1 cellular context compared by ENCODE assay signal in the genomic region with DNA sequence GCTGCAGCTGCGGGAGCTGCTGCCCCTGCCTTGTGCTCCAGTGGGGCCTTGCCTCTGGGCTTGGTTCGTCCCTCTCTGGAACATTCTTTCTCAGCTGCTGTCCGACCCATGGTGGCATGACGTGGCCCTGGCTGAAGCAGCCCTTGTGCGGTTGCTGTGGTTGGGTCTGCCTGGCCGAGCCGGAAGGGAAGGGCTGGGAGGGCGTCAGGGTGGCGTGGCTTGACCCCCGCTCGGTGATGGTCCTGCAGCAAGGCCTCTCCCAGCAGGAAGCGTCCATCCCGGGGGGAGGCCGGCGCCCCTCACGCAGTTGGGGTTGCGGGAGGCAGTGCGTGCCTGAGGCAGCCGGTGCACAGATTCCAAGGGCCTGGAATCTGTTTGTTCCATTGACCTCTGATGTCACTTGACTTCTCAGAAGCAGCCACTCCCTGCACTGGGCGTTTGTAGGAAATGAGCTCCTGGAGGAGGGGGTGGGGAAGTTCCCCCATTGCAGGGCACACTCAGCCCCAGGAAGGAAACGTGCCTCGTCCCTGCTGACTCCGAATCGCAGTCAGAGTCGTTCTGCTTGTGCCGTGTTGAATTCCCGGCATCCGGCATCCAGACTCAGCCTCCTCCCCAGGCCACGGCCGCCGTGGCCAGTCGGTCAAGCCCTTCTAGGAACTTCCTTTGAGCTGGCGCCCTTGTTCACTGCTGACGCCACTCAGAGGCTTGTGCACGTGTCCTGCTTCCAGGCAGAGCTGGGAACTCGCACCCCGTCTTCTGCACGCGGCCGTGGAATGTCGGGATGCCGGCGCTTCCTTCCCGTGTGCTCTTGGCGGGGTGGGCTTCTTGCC.
TF ChIP-seq lines count a peak whose summit lies in the region.

No MANE protein-coding gene starts in this region.

TF ChIP-seq in SK-N-SH, 30 proteins besides CTCF, POLR2A, EP300 and RAD21 (continued from another document):
- TF ChIP-seq, protein P1, sequence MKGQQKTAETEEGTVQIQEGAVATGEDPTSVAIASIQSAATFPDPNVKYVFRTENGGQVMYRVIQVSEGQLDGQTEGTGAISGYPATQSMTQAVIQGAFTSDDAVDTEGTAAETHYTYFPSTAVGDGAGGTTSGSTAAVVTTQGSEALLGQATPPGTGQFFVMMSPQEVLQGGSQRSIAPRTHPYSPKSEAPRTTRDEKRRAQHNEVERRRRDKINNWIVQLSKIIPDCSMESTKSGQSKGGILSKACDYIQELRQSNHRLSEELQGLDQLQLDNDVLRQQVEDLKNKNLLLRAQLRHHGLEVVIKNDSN (IDR thresholded peaks at IDR 0.05; ENCODE audit: borderline replicate concordance, low read depth): no peak
- TF ChIP-seq RXRA (IDR thresholded peaks at IDR 0.05; ENCODE audit: borderline replicate concordance, low read depth): no peak
- no peak for TF ChIP-seq EZH2phosphoT487 (IDR thresholded peaks at IDR 0.05; ENCODE audit: borderline replicate concordance, low read depth)
- TF ChIP-seq, protein P2, sequence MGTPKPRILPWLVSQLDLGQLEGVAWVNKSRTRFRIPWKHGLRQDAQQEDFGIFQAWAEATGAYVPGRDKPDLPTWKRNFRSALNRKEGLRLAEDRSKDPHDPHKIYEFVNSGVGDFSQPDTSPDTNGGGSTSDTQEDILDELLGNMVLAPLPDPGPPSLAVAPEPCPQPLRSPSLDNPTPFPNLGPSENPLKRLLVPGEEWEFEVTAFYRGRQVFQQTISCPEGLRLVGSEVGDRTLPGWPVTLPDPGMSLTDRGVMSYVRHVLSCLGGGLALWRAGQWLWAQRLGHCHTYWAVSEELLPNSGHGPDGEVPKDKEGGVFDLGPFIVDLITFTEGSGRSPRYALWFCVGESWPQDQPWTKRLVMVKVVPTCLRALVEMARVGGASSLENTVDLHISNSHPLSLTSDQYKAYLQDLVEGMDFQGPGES (IDR thresholded peaks at IDR 0.05; ENCODE audit: low read depth, low read length): no peak
- no peak for TF ChIP-seq MXI1 (IDR thresholded peaks at IDR 0.05; ENCODE audit: low read depth, low read length)
- TF ChIP-seq TEAD4 (IDR thresholded peaks at IDR 0.05; ENCODE audit: borderline replicate concordance, insufficient read depth): no peak
- TF ChIP-seq GABPA (IDR thresholded peaks at IDR 0.05; ENCODE audit: low read depth): no peak
- no peak for TF ChIP-seq SMC3 (IDR thresholded peaks at IDR 0.05; ENCODE audit: low read depth, low read length)
